In genomic region chr10:31580646-31581045, GRCh38 we compare ENCODE assay signal across 25 cellular contexts.
"Had no signal": no experiment of that assay in that cellular context is flagged by ENCODE, and none has a peak within 500 bp of the region (broad histone marks: within the 10 kb centered on the region; RNA-seq: fewer than 3 reads in every experiment).

No MANE protein-coding gene starts in this region.

- H3K9me3 Mint-ChIP-seq: activated CD4-positive, alpha-beta memory T cell treated with anti-CD3 and anti-CD28 coated beads, Interleukin-2, amount 10 ng/mL, durations not matched to agents 7 days and 5 days; central memory CD8-positive, alpha-beta T cell had no signal

- H3K4me1 ChIP-seq: breast epithelium, pancreas, prostate gland had no signal

- H3K27ac ChIP-seq: breast epithelium, dorsolateral prefrontal cortex, hepatocyte, pancreas, prostate gland, uterus had no signal

- H3K27ac Mint-ChIP-seq: activated CD4-positive, alpha-beta memory T cell treated with anti-CD3 and anti-CD28 coated beads, Interleukin-2, amount 10 ng/mL, durations not matched to agents 7 days and 5 days; activated CD4-positive, alpha-beta T cell treated with anti-CD3 and anti-CD28 coated beads, Interleukin-2, amount 10 ng/mL, durations not matched to agents 7 days and 5 days; activated T-helper 17 cell treated with anti-CD3 and anti-CD28 coated beads, Interleukin-2, amount 50 U/mL, for 72 hours; nephron progenitor cell; WTC11 had no signal

- DNase-seq: activated CD4-positive, alpha-beta memory T cell treated with anti-CD3 and anti-CD28 coated beads, Interleukin-2, amount 10 ng/mL, durations not matched to agents 7 days and 5 days; activated CD4-positive, alpha-beta T cell treated with anti-CD3 and anti-CD28 coated beads for 1 hour; activated CD4-positive, alpha-beta T cell treated with anti-CD3 and anti-CD28 coated beads, Interleukin-2, amount 10 ng/mL, durations not matched to agents 7 days and 5 days; activated gamma-delta T cell treated with Interleukin-2 at 50 U/mL for 16 hours; activated naive CD4-positive, alpha-beta T cell treated with anti-CD3 and anti-CD28 coated beads, Interleukin-2, amount 50 U/mL, for 16 hours; activated T-cell treated with anti-CD3 and anti-CD28 coated beads, Interleukin-2, amount 50 U/mL, for 4 hours; amniotic stem cell; dorsolateral prefrontal cortex; effector memory CD4-positive, alpha-beta T cell; left colon; nephron progenitor cell; nucleus accumbens; pancreas; retina; stimulated activated CD4-positive, alpha-beta T cell treated with anti-CD3 and anti-CD28 coated beads, Interleukin-2, amount 100 ng/mL, for 48 hours; stimulated activated naive CD4-positive, alpha-beta T cell treated with Interleukin-2 at 50 U/mL for 16 hours; T-helper 2 cell; trophoblast cell; uterus had no signal

- ATAC-seq: activated T-cell treated with anti-CD3 and anti-CD28 coated beads, Interleukin-2, amount 50 U/mL, for 4 hours; activated T-helper 17 cell treated with anti-CD3 and anti-CD28 coated beads, Interleukin-2, amount 50 U/mL, for 72 hours; left colon; WTC11 had no signal

- H3K4me3 ChIP-seq: breast epithelium, dorsolateral prefrontal cortex, hepatocyte, pancreas, prostate gland, uterus had no signal

- H3K9me3 ChIP-seq: pancreas, prostate gland, uterus had no signal

- H3K27me3 Mint-ChIP-seq: activated CD4-positive, alpha-beta memory T cell treated with anti-CD3 and anti-CD28 coated beads, Interleukin-2, amount 10 ng/mL, durations not matched to agents 7 days and 5 days; activated CD4-positive, alpha-beta T cell treated with anti-CD3 and anti-CD28 coated beads, Interleukin-2, amount 10 ng/mL, durations not matched to agents 7 days and 5 days had no signal

- H3K4me2 ChIP-seq: hepatocyte had no signal

- H3K4me1 Mint-ChIP-seq: activated CD4-positive, alpha-beta memory T cell treated with anti-CD3 and anti-CD28 coated beads, Interleukin-2, amount 10 ng/mL, durations not matched to agents 7 days and 5 days; central memory CD8-positive, alpha-beta T cell had no signal

- H3K27me3 ChIP-seq: breast epithelium, dorsolateral prefrontal cortex, hepatocyte, pancreas, uterus had no signal

- H3K36me3 ChIP-seq: breast epithelium, pancreas, prostate gland, uterus had no signal

- H2AFZ ChIP-seq: hepatocyte had no signal

- H3K4me3 Mint-ChIP-seq: activated CD4-positive, alpha-beta memory T cell treated with anti-CD3 and anti-CD28 coated beads, Interleukin-2, amount 10 ng/mL, durations not matched to agents 7 days and 5 days; activated CD4-positive, alpha-beta T cell treated with anti-CD3 and anti-CD28 coated beads, Interleukin-2, amount 10 ng/mL, durations not matched to agents 7 days and 5 days; activated T-cell treated with anti-CD3 and anti-CD28 coated beads, Interleukin-2, amount 50 U/mL, for 4 hours; activated T-helper 17 cell treated with anti-CD3 and anti-CD28 coated beads, Interleukin-2, amount 50 U/mL, for 72 hours; central memory CD8-positive, alpha-beta T cell; nephron progenitor cell; WTC11 had no signal
